1 cellular context compared by ENCODE assay signal in the genomic region with DNA sequence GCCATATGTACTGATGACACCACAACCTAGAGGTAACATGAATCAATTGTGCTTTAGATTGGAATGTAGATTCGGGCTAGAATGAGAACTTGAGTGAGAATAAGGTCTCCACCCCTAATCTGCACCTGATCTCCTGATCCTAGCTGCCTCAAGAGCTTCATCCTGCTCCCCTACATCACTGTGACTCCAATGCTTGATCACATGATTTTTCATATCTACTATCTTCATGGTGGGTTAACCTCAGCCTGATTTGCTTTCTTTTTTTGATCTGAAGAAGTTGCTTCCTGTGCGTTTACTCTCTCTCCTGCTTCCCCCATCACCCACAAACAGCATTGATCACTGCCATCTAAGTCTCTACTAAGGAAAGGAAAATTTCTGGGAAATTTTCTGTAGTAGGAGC.
TF ChIP-seq lines count a peak whose summit lies in the region.

No MANE protein-coding gene starts in this region.

TF ChIP-seq in HepG2, 621 proteins besides CTCF, POLR2A, EP300 and RAD21:
- TF ChIP-seq KLF12 (CRISPR knock-in tag; IDR thresholded peaks at IDR 0.05; ENCODE audit: borderline replicate concordance) (no peak), SIX1 (CRISPR knock-in tag; IDR thresholded peaks at IDR 0.05; ENCODE audit: borderline replicate concordance) (no peak), TEAD2 (CRISPR knock-in tag; IDR thresholded peaks at IDR 0.05) (no peak), ZNF567 (CRISPR knock-in tag; IDR thresholded peaks at IDR 0.05; ENCODE audit: borderline replicate concordance) (no peak), GATA4 (IDR thresholded peaks at IDR 0.05; ENCODE audit: borderline replicate concordance, low read depth) (no peak), DBP (CRISPR knock-in tag; IDR thresholded peaks at IDR 0.05; ENCODE audit: not compliant biosample characterization) (no peak), ZBTB43 (CRISPR knock-in tag; conservative IDR thresholded peaks at IDR 0.05) (no peak), ZNF687 (CRISPR knock-in tag; IDR thresholded peaks at IDR 0.05) (no peak), ZBTB42 (CRISPR knock-in tag; IDR thresholded peaks at IDR 0.05) (no peak), STAG1 (CRISPR knock-in tag; IDR thresholded peaks at IDR 0.05) (no peak)
